ENCODE assay signal across 12 cellular contexts in genomic region chr12:107322063-107322462, GRCh38.
DNase-seq lines count a peak whose midpoint lies in the region; ATAC-seq and TF ChIP-seq lines count a peak whose summit lies in the region.
"Had no signal": no experiment of that assay in that cellular context is flagged by ENCODE, and none has a peak within 500 bp of the region (broad histone marks: within the 10 kb centered on the region; RNA-seq: fewer than 3 reads in every experiment).

No MANE protein-coding gene starts in this region.

- POLR2A ChIA-PET in CD4-positive, alpha-beta T cell (lab: Charles Lee), result interaction anchor here (1.0 to 7.8 kb wide), 5 partner anchors 9 to 83 kb away, joined by 3 to 192 read pairs (median 9); no protein-coding TSS in a partner anchor

- no peaks in the 10 kb centered on the region for H3K9me3 ChIP-seq in CD4-positive, alpha-beta T cell (ENCODE audit: control insufficient read depth, low read length)
- no peaks in the 10 kb centered on the region for H3K9me3 ChIP-seq in right atrium auricular region
- H3K9me3 ChIP-seq: heart right ventricle had no signal

- peaks cover 0 to 30% of the 10 kb centered on the region in 2 donors for H3K4me1 ChIP-seq in right atrium auricular region

- peak overlapping the region; percentile 92 for H3K4me3 Mint-ChIP-seq in CD4-positive, alpha-beta T cell
- H3K4me3 Mint-ChIP-seq in activated T-helper 1 cell treated with anti-CD3 and anti-CD28 coated beads, Interleukin-12 subunit alpha, Interleukin-12 subunit beta, Interleukin-2, Interleukin-4 antibody, amounts not matched to agents 30 ng/mL and 10 ng/mL and 1 ng/mL, durations not matched to agents 14 hours and 24 hours and 36 hours, result peak overlapping the region; percentile 84
- H3K4me3 Mint-ChIP-seq in natural killer cell, result peak overlapping the region; percentile 92
- H3K4me3 Mint-ChIP-seq: memory B cell had no signal

- H3K4me1 Mint-ChIP-seq in CD4-positive, alpha-beta T cell (ENCODE audit: low read depth), result peaks cover 67% of the 10 kb centered on the region
- H3K4me1 Mint-ChIP-seq in activated T-helper 1 cell treated with anti-CD3 and anti-CD28 coated beads, Interleukin-12 subunit alpha, Interleukin-12 subunit beta, Interleukin-2, Interleukin-4 antibody, amounts not matched to agents 30 ng/mL and 10 ng/mL and 1 ng/mL, durations not matched to agents 14 hours and 24 hours and 36 hours (ENCODE audit: low read depth), result peaks cover 64% of the 10 kb centered on the region
- peaks cover 37 to 68% of the 10 kb centered on the region in 2 donors for H3K4me1 Mint-ChIP-seq in natural killer cell

- H3K4me3 ChIP-seq in right atrium auricular region, result no peak overlapping the region

- TF ChIP-seq CTCF in CD4-positive, alpha-beta T cell (IDR thresholded peaks at IDR 0.05), result no peak
- TF ChIP-seq CTCF in natural killer cell (IDR thresholded peaks at IDR 0.05) (no peak), right atrium auricular region (IDR thresholded peaks at IDR 0.05) (no peak)

- ATAC-seq in CD4-positive, alpha-beta T cell (ENCODE audit: poor library complexity), result no peak
- no peak for ATAC-seq in natural killer cell
- no peak for ATAC-seq in HG03442 (IDR thresholded peaks at IDR 0.05; ENCODE audit: unreplicated experiment)
- ATAC-seq: heart right ventricle had no signal

- CTCF ChIA-PET in CD4-positive, alpha-beta T cell (lab: Charles Lee), result interaction anchor here (2.5 kb wide), 1 partner anchor 80 kb away, joined by 7 read pairs; no protein-coding TSS in a partner anchor

- H3K36me3 Mint-ChIP-seq in CD4-positive, alpha-beta T cell (ENCODE audit: low read depth), result peaks cover 20% of the 10 kb centered on the region
- peaks cover 4% of the 10 kb centered on the region for H3K36me3 Mint-ChIP-seq in activated T-helper 1 cell treated with anti-CD3 and anti-CD28 coated beads, Interleukin-12 subunit alpha, Interleukin-12 subunit beta, Interleukin-2, Interleukin-4 antibody, amounts not matched to agents 30 ng/mL and 10 ng/mL and 1 ng/mL, durations not matched to agents 14 hours and 24 hours and 36 hours (ENCODE audit: low read depth)
- no peaks in the 10 kb centered on the region for H3K36me3 Mint-ChIP-seq in natural killer cell
- H3K36me3 Mint-ChIP-seq: memory B cell had no signal

- H3K27ac ChIP-seq in CD4-positive, alpha-beta T cell (ENCODE audit: low read depth, low read length), result peak overlapping the region; percentile 16
- no peak overlapping the region for H3K27ac ChIP-seq in right atrium auricular region

- intact Hi-C loops in CD4-positive, alpha-beta T cell (cut with DNase I, micrococcal nuclease), result loop anchor here (1.0 to 5.0 kb wide), 2 partner anchors 50 to 965 kb away; partner anchors contain the start of gene POLR3B (in 1 of the 2)
- intact Hi-C loops in activated T-helper 1 cell treated with anti-CD3 and anti-CD28 coated beads, Interleukin-12 subunit alpha, Interleukin-12 subunit beta, Interleukin-2, Interleukin-4 antibody, amounts not matched to agents 30 ng/mL and 10 ng/mL and 1 ng/mL, durations not matched to agents 14 hours and 24 hours and 36 hours (cut with micrococcal nuclease), result loop anchor here (5.0 kb wide), 1 partner anchor 365 kb away; the partner anchor contains the start of gene PWP1
- intact Hi-C loops in natural killer cell (cut with micrococcal nuclease), result loop anchor here (5.0 to 10.0 kb wide), 2 partner anchors 45 to 283 kb away; no protein-coding TSS in a partner anchor

- DNase-seq in CD4-positive, alpha-beta T cell, result peak in 6 of 10 experiments; percentile 15 to 52 (median 28)
- DNase-seq in NOMO-1 treated with DMSO at 0.1 percent for 48 hours (lab: John Stamatoyannopoulos, UW; ENCODE audit: unreplicated experiment) (peak; percentile 82), natural killer cell (no peak), AG20443 (ENCODE audit: low spot score) (no peak), germinal center (ENCODE audit: low spot score) (no peak), right atrium auricular region (ENCODE audit: low spot score) (no peak)
- peak; percentile 39 for DNase-seq in activated T-helper 1 cell treated with anti-CD3 and anti-CD28 coated beads, Interleukin-12 subunit alpha, Interleukin-12 subunit beta, Interleukin-2, Interleukin-4 antibody, amounts not matched to agents 30 ng/mL and 10 ng/mL and 1 ng/mL, durations not matched to agents 14 hours and 24 hours and 36 hours (ENCODE audit: low spot score)
- DNase-seq: activated gamma-delta T cell treated with Interleukin-2 at 50 U/mL for 16 hours, COR-L47, heart right ventricle had no signal

- H3K36me3 ChIP-seq in right atrium auricular region, result no peaks in the 10 kb centered on the region
- H3K36me3 ChIP-seq: heart right ventricle had no signal

- no peaks in the 10 kb centered on the region for H3K9me3 Mint-ChIP-seq in CD4-positive, alpha-beta T cell
- no peaks in the 10 kb centered on the region for H3K9me3 Mint-ChIP-seq in activated T-helper 1 cell treated with anti-CD3 and anti-CD28 coated beads, Interleukin-12 subunit alpha, Interleukin-12 subunit beta, Interleukin-2, Interleukin-4 antibody, amounts not matched to agents 30 ng/mL and 10 ng/mL and 1 ng/mL, durations not matched to agents 14 hours and 24 hours and 36 hours
- no peaks in the 10 kb centered on the region for H3K9me3 Mint-ChIP-seq in natural killer cell
- H3K9me3 Mint-ChIP-seq: memory B cell had no signal

- peak overlapping the region; percentile 93 for H3K27ac Mint-ChIP-seq in CD4-positive, alpha-beta T cell
- peak overlapping the region; percentile 92 for H3K27ac Mint-ChIP-seq in activated T-helper 1 cell treated with anti-CD3 and anti-CD28 coated beads, Interleukin-12 subunit alpha, Interleukin-12 subunit beta, Interleukin-2, Interleukin-4 antibody, amounts not matched to agents 30 ng/mL and 10 ng/mL and 1 ng/mL, durations not matched to agents 14 hours and 24 hours and 36 hours
- H3K27ac Mint-ChIP-seq in natural killer cell, result peak overlapping the region; percentile 78 to 94
- H3K27ac Mint-ChIP-seq: memory B cell had no signal

- H3K27me3 Mint-ChIP-seq in CD4-positive, alpha-beta T cell, result no peaks in the 10 kb centered on the region
- no peaks in the 10 kb centered on the region for H3K27me3 Mint-ChIP-seq in activated T-helper 1 cell treated with anti-CD3 and anti-CD28 coated beads, Interleukin-12 subunit alpha, Interleukin-12 subunit beta, Interleukin-2, Interleukin-4 antibody, amounts not matched to agents 30 ng/mL and 10 ng/mL and 1 ng/mL, durations not matched to agents 14 hours and 24 hours and 36 hours (ENCODE audit: insufficient read depth)
- no peaks in the 10 kb centered on the region for H3K27me3 Mint-ChIP-seq in natural killer cell (ENCODE audit: low read depth in 2 of 2)

- H3K27me3 ChIP-seq in CD4-positive, alpha-beta T cell (ENCODE audit: control insufficient read depth, insufficient read depth, low read length), result no peaks in the 10 kb centered on the region
- no peaks in the 10 kb centered on the region for H3K27me3 ChIP-seq in right atrium auricular region

Comparison
In these comparisons a context has a peak if more than half of its experiments do, and no peak if none do; other contexts are left out.
1. DNase-seq: peak in CD4-positive, alpha-beta T cell (6 of 10), NOMO-1 treated with DMSO at 0.1 percent for 48 hours (single experiment) and activated T-helper 1 cell treated with anti-CD3 and anti-CD28 coated beads, Interleukin-12 subunit alpha, Interleukin-12 subunit beta, Interleukin-2, Interleukin-4 antibody, amounts not matched to agents 30 ng/mL and 10 ng/mL and 1 ng/mL, durations not matched to agents 14 hours and 24 hours and 36 hours (single experiment); none in natural killer cell (single experiment), AG20443 (single experiment), germinal center (single experiment) and right atrium auricular region (single experiment).
2. Peak in every context shown above with its lines, with median percentiles within 50 percentile points of each other: H3K27ac Mint-ChIP-seq and H3K4me3 Mint-ChIP-seq.